Comparison of ENCODE assay signal across 9 cellular contexts in the genomic region with DNA sequence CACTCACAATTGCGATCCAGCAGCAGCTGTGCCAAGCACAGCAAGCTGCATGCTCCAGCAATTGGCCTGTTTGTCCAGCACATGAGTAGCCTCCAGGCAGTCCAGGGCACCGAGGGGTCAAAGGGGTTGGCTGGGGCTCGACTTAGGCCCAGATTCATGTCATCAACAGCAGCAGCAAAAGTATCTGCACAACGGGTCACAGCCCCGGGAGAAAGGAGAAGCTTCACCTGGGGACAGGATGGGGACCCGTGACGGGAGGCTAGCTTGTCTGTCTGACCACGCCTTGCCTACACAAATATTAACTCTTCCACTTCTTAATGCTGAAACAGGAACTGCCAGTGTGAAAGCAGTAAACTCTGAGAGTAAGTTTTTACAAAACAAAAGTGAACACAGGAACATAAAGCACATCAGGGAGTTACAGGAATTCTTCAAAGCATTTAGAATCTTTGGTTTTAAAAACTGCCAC.
A peak's percentile ranks its signal among the peaks of the same experiment; 100 is the strongest.
DNase-seq lines count a peak whose midpoint lies in the region; ATAC-seq, FAIRE-seq and TF ChIP-seq lines count a peak whose summit lies in the region.
"Had no signal": no experiment of that assay in that cellular context is flagged by ENCODE, and none has a peak within 500 bp of the region (broad histone marks: within the 10 kb centered on the region; RNA-seq: fewer than 3 reads in every experiment).

No MANE protein-coding gene starts in this region.

- ATAC-seq in GM18511 (IDR thresholded peaks at IDR 0.05; ENCODE audit: unreplicated experiment) (peak; percentile 92), GM21825 (IDR thresholded peaks at IDR 0.05; ENCODE audit: unreplicated experiment) (peak; percentile 86)

- H2AFZ ChIP-seq in Loucy (ENCODE audit: low read length), result no peak overlapping the region
- peak overlapping the region; percentile 1 for H2AFZ ChIP-seq in hepatocyte
- H2AFZ ChIP-seq: PC-9 had no signal

- H3K9me2 ChIP-seq in Loucy (replicated peaks; ENCODE audit: low read depth, low read length), result no peaks in the 10 kb centered on the region
- H3K9me2 ChIP-seq in hepatocyte (replicated peaks; ENCODE audit: insufficient read depth), result no peaks in the 10 kb centered on the region

- H3K27me3 ChIP-seq in Loucy (ENCODE audit: insufficient read depth, low read length, poor library complexity, severe bottlenecking), result peaks cover 35% of the 10 kb centered on the region
- H3K27me3 ChIP-seq in hepatocyte, result no peaks in the 10 kb centered on the region
- no peaks in the 10 kb centered on the region for H3K27me3 ChIP-seq in BE2C

- H3K9me3 ChIP-seq in Loucy (ENCODE audit: insufficient read depth, low read depth, low read length), result no peaks in the 10 kb centered on the region
- H3K9me3 ChIP-seq in hepatocyte (ENCODE audit: low read depth), result no peaks in the 10 kb centered on the region
- no peaks in the 10 kb centered on the region for H3K9me3 ChIP-seq in BE2C

- no peaks in the 10 kb centered on the region for H3F3A ChIP-seq in Loucy (ENCODE audit: low read depth)

- H3K4me1 ChIP-seq in Loucy (ENCODE audit: insufficient read depth, low read length, poor library complexity, severe bottlenecking) (peaks cover 9% of the 10 kb centered on the region), hepatocyte (ENCODE audit: insufficient read depth) (peaks cover 9% of the 10 kb centered on the region), BE2C (no peaks in the 10 kb centered on the region; the same call in none of the 2 replicates)

- 24% methylated on average over 8 of the region's 8 CpGs for whole genome bisulfite sequencing in hepatocyte (ENCODE audit: low lambda C conversion rate, missing lambda C conversion rate)

- H4K20me1 ChIP-seq in Loucy (ENCODE audit: insufficient read depth, low read length, poor library complexity, severe bottlenecking), result peaks cover 3% of the 10 kb centered on the region
- H4K20me1 ChIP-seq in hepatocyte (ENCODE audit: insufficient read depth, poor library complexity, severe bottlenecking), result no peaks in the 10 kb centered on the region

- H3K27ac ChIP-seq in hepatocyte, result peak overlapping the region; percentile 54
- H3K27ac ChIP-seq: PC-9 had no signal

- H3K4me3 ChIP-seq in Loucy (ENCODE audit: low read length, poor library complexity, severe bottlenecking), result no peak overlapping the region
- no peak overlapping the region for H3K4me3 ChIP-seq in hepatocyte
- no peak overlapping the region for H3K4me3 ChIP-seq in BE2C (ENCODE audit: low read depth, low read length)
- H3K4me3 ChIP-seq: PC-9 had no signal

- no peak for FAIRE-seq in D721Med (lab: Jason Lieb, UNC)

- peak; percentile 47 for DNase-seq in hepatocyte (ENCODE audit: low spot score)
- DNase-seq in BE2C, result no peak
- DNase-seq in OCI-M2 (lab: John Stamatoyannopoulos, UW; ENCODE audit: unreplicated experiment), result no peak
- no peak for DNase-seq in GM03348 (ENCODE audit: low spot score)
- DNase-seq in D721Med (ENCODE audit: insufficient read length, low spot score), result no peak

- H3K9ac ChIP-seq in Loucy (ENCODE audit: low read depth, low read length, poor library complexity, severe bottlenecking), result no peak overlapping the region

- H3K36me3 ChIP-seq in Loucy (ENCODE audit: insufficient read depth, low read length) (no peaks in the 10 kb centered on the region), hepatocyte (replicated peaks; ENCODE audit: insufficient read depth, low read depth) (no peaks in the 10 kb centered on the region), BE2C (no peaks in the 10 kb centered on the region)

- no peak for TF ChIP-seq CTCF in Loucy (conservative IDR thresholded peaks at IDR 0.05; ENCODE audit: low read length)
- no peak for TF ChIP-seq CTCF in hepatocyte (IDR thresholded peaks at IDR 0.05; ENCODE audit: poor library complexity)
- TF ChIP-seq CTCF in BE2C (IDR thresholded peaks at IDR 0.05; ENCODE audit: low read depth, low read length), result no peak
- no peak for TF ChIP-seq CTCF in D721Med (IDR thresholded peaks at IDR 0.05; ENCODE audit: insufficient read depth, missing control alignments)

- H3K4me2 ChIP-seq in Loucy (ENCODE audit: low read depth, low read length, poor library complexity, severe bottlenecking) (peak overlapping the region; percentile 10), hepatocyte (peak overlapping the region; percentile 54)
- H3K4me2 ChIP-seq: PC-9 had no signal

- H3K79me2 ChIP-seq in Loucy (ENCODE audit: insufficient read depth, low read length) (no peaks in the 10 kb centered on the region), hepatocyte (no peaks in the 10 kb centered on the region)
